In the genomic region with DNA sequence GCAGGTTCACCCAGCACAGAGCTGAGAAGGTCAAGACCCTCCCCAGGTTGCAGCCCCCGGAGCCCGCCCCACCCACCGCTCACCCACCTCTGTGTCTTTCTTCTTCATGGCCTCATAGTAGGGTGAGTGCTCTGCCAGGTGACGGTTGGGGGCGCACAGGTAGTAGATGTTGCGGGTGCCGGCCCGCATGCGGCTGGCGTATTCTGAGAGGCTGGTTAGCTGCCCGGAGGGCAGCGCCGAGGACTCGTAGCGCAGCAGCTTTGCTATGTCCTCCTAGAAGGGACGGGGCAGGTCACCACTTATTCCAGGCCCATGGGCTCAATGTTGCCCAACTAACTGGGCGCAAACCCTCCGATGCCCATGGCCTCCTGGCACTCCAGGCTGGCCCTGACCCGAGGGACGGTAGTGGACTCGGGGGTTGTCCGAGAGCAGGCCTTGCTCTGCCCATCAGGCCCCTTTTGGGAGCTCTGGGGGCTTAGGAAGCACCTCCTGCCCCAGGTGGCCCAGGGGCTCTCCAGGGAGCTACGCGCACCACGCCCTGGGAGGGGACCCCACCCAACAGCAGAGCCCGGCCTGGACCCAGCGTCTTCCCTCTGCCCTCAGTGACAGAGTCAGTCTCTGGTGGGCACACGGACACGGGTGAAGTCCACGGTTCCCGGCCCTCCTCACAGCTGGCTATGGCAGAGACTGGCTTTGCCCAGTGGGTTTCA, we compare ENCODE assay signal across 16 cellular contexts. TPM values are rescaled to one million over a fixed set of nuclear protein-coding genes. Genes with fewer than 3 reads are reported as not detected.
DNase-seq lines count a peak whose midpoint lies in the region; ATAC-seq, FAIRE-seq and TF ChIP-seq lines count a peak whose summit lies in the region.
"Had no signal": no experiment of that assay in that cellular context is flagged by ENCODE, and none has a peak within 500 bp of the region (broad histone marks: within the 10 kb centered on the region; RNA-seq: fewer than 3 reads in every experiment).

No MANE protein-coding gene starts in this region.

- no peaks in the 10 kb centered on the region for H3K9me3 ChIP-seq in K562 (replicated peaks; ENCODE audit: control insufficient read depth, insufficient read depth, low read depth, low read length)
- H3K9me3 ChIP-seq: Caco-2 had no signal

- H3K9ac ChIP-seq in K562 (ENCODE audit: insufficient read depth in 1 of 2, low read depth in 2 of 2, low read length in 2 of 2): peak overlapping the region in 1 of 2 experiments; percentile 23; a peak in 1 of 4 replicates

- CTCF ChIA-PET in activated naive CD4-positive, alpha-beta T cell treated with anti-CD3 and anti-CD28 coated beads, Interleukin-2, amount 10 ng/mL, durations not matched to agents 7 days and 5 days (lab: Charles Lee): interaction anchor here (0.7 to 0.9 kb wide), 2 partner anchors 8 to 11 kb away, joined by 3 to 4 read pairs; no protein-coding TSS in a partner anchor
- CTCF ChIA-PET in K562 (lab: Yijun Ruan, JAX; ENCODE audit: low intra/inter-chr PET ratio): no interaction called here

- POLR2A ChIA-PET in K562 (lab: Yijun Ruan, JAX): interaction anchor here (0.9 kb wide), 1 partner anchor 13 kb away, joined by 3 read pairs; no protein-coding TSS in a partner anchor

- H3K9me1 ChIP-seq in K562 (ENCODE audit: control insufficient read depth, insufficient read depth, low read length): no peaks in the 10 kb centered on the region

- H3K27me3 Mint-ChIP-seq in activated naive CD4-positive, alpha-beta T cell treated with anti-CD3 and anti-CD28 coated beads, Interleukin-2, amount 10 ng/mL, durations not matched to agents 7 days and 5 days: no peaks in the 10 kb centered on the region
- H3K27me3 Mint-ChIP-seq in nephron progenitor cell (ENCODE audit: low read depth, poor library complexity): no peaks in the 10 kb centered on the region

- peaks cover 91% of the 10 kb centered on the region; the same call in 2 of the 3 replicates for H3K36me3 ChIP-seq in K562 (ENCODE audit: control insufficient read depth, insufficient read depth, low read length)

- DNase-seq in activated naive CD4-positive, alpha-beta T cell treated with anti-CD3 and anti-CD28 coated beads, Interleukin-2, amount 10 ng/mL, durations not matched to agents 7 days and 5 days: no peak
- DNase-seq in activated naive CD4-positive, alpha-beta T cell treated with Interleukin-2 at 50 U/mL for 16 hours: no peak
- DNase-seq in GM12865 (ENCODE audit: low read depth) (peak; percentile 0), K562 (ENCODE audit: extremely low read depth in 1 of 4, low spot score in 3 of 4) (no peak), sciatic nerve (ENCODE audit: low spot score) (no peak), NCI-H146 (lab: John Stamatoyannopoulos, UW) (no peak), nephron progenitor cell (no peak)
- DNase-seq: C1 segment of cervical spinal cord, Caco-2, NCI-H187 treated with DMSO at 0.1 percent for 48 hours, NCI-H69, RPMI8226 had no signal

- TF ChIP-seq EP300 in K562 (IDR thresholded peaks at IDR 0.05; ENCODE audit: low read length): no peak

- no peak for TF ChIP-seq RAD21 in K562 (CRISPR knock-in tag; conservative IDR thresholded peaks at IDR 0.05 in 1 of 2, IDR thresholded peaks at IDR 0.05 in 1 of 2)

- no peak overlapping the region for H2AFZ ChIP-seq in K562 (ENCODE audit: low read depth, low read length)

- no peak overlapping the region for H3K4me3 Mint-ChIP-seq in activated naive CD4-positive, alpha-beta T cell treated with anti-CD3 and anti-CD28 coated beads, Interleukin-2, amount 10 ng/mL, durations not matched to agents 7 days and 5 days
- no peak overlapping the region for H3K4me3 Mint-ChIP-seq in nephron progenitor cell

- peaks cover 51% of the 10 kb centered on the region for H3K36me3 Mint-ChIP-seq in activated naive CD4-positive, alpha-beta T cell treated with anti-CD3 and anti-CD28 coated beads, Interleukin-2, amount 10 ng/mL, durations not matched to agents 7 days and 5 days
- peaks cover 60% of the 10 kb centered on the region for H3K36me3 Mint-ChIP-seq in nephron progenitor cell (ENCODE audit: low read depth)

- H4K20me1 ChIP-seq in K562 (replicated peaks; ENCODE audit: control insufficient read depth, insufficient read depth, low read length): no peaks in the 10 kb centered on the region; the same call in 1 of the 2 replicates

- H3K27ac ChIP-seq in K562 (ENCODE audit: extremely low read depth, low read depth, low read length): no peak overlapping the region
- H3K27ac ChIP-seq: A549 had no signal

- H3K4me1 Mint-ChIP-seq in activated naive CD4-positive, alpha-beta T cell treated with anti-CD3 and anti-CD28 coated beads, Interleukin-2, amount 10 ng/mL, durations not matched to agents 7 days and 5 days: peaks cover 38% of the 10 kb centered on the region
- no peaks in the 10 kb centered on the region for H3K4me1 Mint-ChIP-seq in nephron progenitor cell

- no TSS peak for BruUV-seq in K562 (replicated peaks; lab: Mats Ljungman, UMichigan)

- H3K27ac Mint-ChIP-seq in activated naive CD4-positive, alpha-beta T cell treated with anti-CD3 and anti-CD28 coated beads, Interleukin-2, amount 10 ng/mL, durations not matched to agents 7 days and 5 days: peak overlapping the region; percentile 81
- no peak overlapping the region for H3K27ac Mint-ChIP-seq in nephron progenitor cell

- no peak overlapping the region for H3K4me3 ChIP-seq in GM12865 (ENCODE audit: low read depth, low read length)
- H3K4me3 ChIP-seq in K562: no peak overlapping the region
- H3K4me3 ChIP-seq: A549 had no signal

- no peak for TF ChIP-seq POLR2A in K562 (conservative IDR thresholded peaks at IDR 0.05)

- intact Hi-C loops in K562 (cut with micrococcal nuclease): no loop called here
- intact Hi-C loops in sciatic nerve (cut with DNase I): no loop called here

- H3K4me2 ChIP-seq in K562 (ENCODE audit: insufficient read depth, low read length): no peak overlapping the region
- H3K4me2 ChIP-seq: A549 had no signal

- ATAC-seq in K562: no peak
- peak; percentile 20 for ATAC-seq in sciatic nerve
- no peak for ATAC-seq in GM19463 (IDR thresholded peaks at IDR 0.05; ENCODE audit: unreplicated experiment)
- ATAC-seq: A549 had no signal

- H3K79me2 ChIP-seq in K562 (ENCODE audit: control insufficient read depth, insufficient read depth, low read length): no peaks in the 10 kb centered on the region

- in situ Hi-C loops in K562 (cut with MboI): no loop called here

- FAIRE-seq in K562 (lab: Jason Lieb, UNC): no peak
- FAIRE-seq: A549, H54, HTR-8/SVneo had no signal

- H3K27me3 ChIP-seq in K562 (ENCODE audit: control insufficient read depth in 2 of 2, insufficient read depth in 2 of 2, low read length in 2 of 2): no peaks in the 10 kb centered on the region

- peaks cover 0 to 5% of the 10 kb centered on the region in 2 experiments; a peak in 2 of 5 replicates for H3K4me1 ChIP-seq in K562 (replicated peaks in 1 of 2; ENCODE audit: control insufficient read depth in 2 of 2, insufficient read depth in 2 of 2, low read length in 2 of 2)
- H3K4me1 ChIP-seq: A549, Caco-2 had no signal

- WGBS in K562 (ENCODE audit: insufficient coverage, low coverage, missing lambda C conversion rate): 92% methylated on average over 18 of the region's 31 CpGs

- no peak for TF ChIP-seq CTCF in GM12865 (IDR thresholded peaks at IDR 0.05; ENCODE audit: insufficient read depth, low read depth, low read length, missing control alignments)
- TF ChIP-seq CTCF in K562 (IDR thresholded peaks at IDR 0.05 in 2 of 3, conservative IDR thresholded peaks at IDR 0.05 in 1 of 3; ENCODE audit: insufficient read depth in 2 of 3, low read depth in 1 of 3, low read length in 3 of 3): no peak
- no peak for TF ChIP-seq CTCF in nephron progenitor cell (IDR thresholded peaks at IDR 0.05)

- no peaks in the 10 kb centered on the region for H3K9me3 Mint-ChIP-seq in activated naive CD4-positive, alpha-beta T cell treated with anti-CD3 and anti-CD28 coated beads, Interleukin-2, amount 10 ng/mL, durations not matched to agents 7 days and 5 days
- H3K9me3 Mint-ChIP-seq in nephron progenitor cell: no peaks in the 10 kb centered on the region

RNA-seq across cellular contexts. Expression of a gene that starts 9.9 kb away (rescaled TPM):
- 38.8 and 64.6 TPM in 2 replicates for total RNA-seq in K562 (2011; cell fraction: chromatin; rRNA removed; ENCODE audit: low replicate concordance)
- total RNA-seq in K562 (2011; cell fraction: nucleolus; rRNA removed): 36.6 and 45.7 TPM in 2 replicates
- total RNA-seq in K562 (2011; cell fraction: nucleoplasm; rRNA removed): 34.1 and 38.1 TPM in 2 replicates
- total RNA-seq in K562 (2014; rRNA removed): 5.9 and 7.2 TPM in 2 replicates
- 3.3 and 3.8 TPM in 2 replicates for total RNA-seq in K562 (2014; rRNA removed; fragmentation: Illumina TruSeq; extraction: Trizol)
- 5.6 and 5.9 TPM in 2 replicates for total RNA-seq in K562 (2015; rRNA removed; fragmentation: Illumina TruSeq; extraction: Trizol)
- total RNA-seq in K562 (2021): 5.5 and 7.0 TPM in 2 replicates
- 10.1 and 10.3 TPM in 2 replicates for polyA plus RNA-seq in K562 (2011; rRNA removed)
- polyA plus RNA-seq in K562 (2011; cell fraction: cytosol; rRNA removed): 12.0 and 18.4 TPM in 2 replicates
- polyA plus RNA-seq in K562 (2011; cell fraction: nucleus; rRNA removed): 18.7 and 38.3 TPM in 2 replicates
- polyA plus RNA-seq in K562 (2012): 11.9 and 26.5 TPM in 2 replicates
- 6.8 and 7.6 TPM in 2 replicates for polyA plus RNA-seq in K562 (2014; fragmentation: Illumina TruSeq; extraction: Trizol)
- polyA plus RNA-seq in K562 (2014; fragmentation: Nextera tagmentation; extraction: Ambion mirVana): under 1 TPM; 0.53 to 0.84 TPM
- polyA plus RNA-seq in K562 (2014; rRNA removed): 7.2 and 9.4 TPM in 2 replicates
- polyA minus RNA-seq in K562 (2011; rRNA and poly(A)+ RNA removed): 13.1 and 18.6 TPM in 2 replicates
- polyA minus RNA-seq in K562 (2011; cell fraction: cytosol; rRNA and poly(A)+ RNA removed): 7.3 and 9.2 TPM in 2 replicates
- 12.4 and 12.6 TPM in 2 replicates for polyA minus RNA-seq in K562 (2011; cell fraction: nucleus; rRNA and poly(A)+ RNA removed)
- 24.7 TPM for total RNA-seq in sciatic nerve

RNA-seq across cellular contexts. Expression of a gene that starts 52.9 kb away (rescaled TPM):
- 42.3 and 52.6 TPM in 2 replicates for total RNA-seq in K562 (2011; cell fraction: chromatin; rRNA removed; ENCODE audit: low replicate concordance)
- total RNA-seq in K562 (2011; cell fraction: nucleolus; rRNA removed): 26.5 and 28.5 TPM in 2 replicates
- 31.7 and 33.4 TPM in 2 replicates for total RNA-seq in K562 (2011; cell fraction: nucleoplasm; rRNA removed)
- 3.8 and 4.1 TPM in 2 replicates for total RNA-seq in K562 (2014; rRNA removed)
- 3.2 and 3.5 TPM in 2 replicates for total RNA-seq in K562 (2014; rRNA removed; fragmentation: Illumina TruSeq; extraction: Trizol)
- 3.7 and 4.2 TPM in 2 replicates for total RNA-seq in K562 (2015; rRNA removed; fragmentation: Illumina TruSeq; extraction: Trizol)
- 6.7 and 7.9 TPM in 2 replicates for total RNA-seq in K562 (2021)
- 2.7 and 3.0 TPM in 2 replicates for polyA plus RNA-seq in K562 (2011; rRNA removed)
- 1.8 and 2.5 TPM in 2 replicates for polyA plus RNA-seq in K562 (2011; cell fraction: cytosol; rRNA removed)
- polyA plus RNA-seq in K562 (2011; cell fraction: nucleus; rRNA removed): 7.4 and 14.9 TPM in 2 replicates
- 3.5 and 3.9 TPM in 2 replicates for polyA plus RNA-seq in K562 (2012)
- 4.8 and 6.1 TPM in 2 replicates for polyA plus RNA-seq in K562 (2014; fragmentation: Illumina TruSeq; extraction: Trizol)
- under 1 TPM; 0.29 to 0.45 TPM for polyA plus RNA-seq in K562 (2014; fragmentation: Nextera tagmentation; extraction: Ambion mirVana)
- polyA plus RNA-seq in K562 (2014; rRNA removed): 4.0 and 4.3 TPM in 2 replicates
- 6.1 and 6.6 TPM in 2 replicates for polyA minus RNA-seq in K562 (2011; rRNA and poly(A)+ RNA removed)
- 3.5 and 4.3 TPM in 2 replicates for polyA minus RNA-seq in K562 (2011; cell fraction: cytosol; rRNA and poly(A)+ RNA removed)
- polyA minus RNA-seq in K562 (2011; cell fraction: nucleus; rRNA and poly(A)+ RNA removed): 5.8 and 8.0 TPM in 2 replicates
- total RNA-seq in sciatic nerve: 6.5 TPM

RNA-seq across cellular contexts. Expression of a gene that starts 53.0 kb away (rescaled TPM):
- total RNA-seq in K562 (2011; cell fraction: chromatin; rRNA removed; ENCODE audit: low replicate concordance): 286 and 689 TPM in 2 replicates
- total RNA-seq in K562 (2011; cell fraction: nucleolus; rRNA removed): 343 and 356 TPM in 2 replicates
- total RNA-seq in K562 (2011; cell fraction: nucleoplasm; rRNA removed): 330 and 334 TPM in 2 replicates
- total RNA-seq in K562 (2014; rRNA removed): 436 and 520 TPM in 2 replicates
- 124 and 126 TPM in 2 replicates for total RNA-seq in K562 (2014; rRNA removed; fragmentation: Illumina TruSeq; extraction: Trizol)
- total RNA-seq in K562 (2015; rRNA removed; fragmentation: Illumina TruSeq; extraction: Trizol): 174 and 185 TPM in 2 replicates
- 405 and 408 TPM in 2 replicates for total RNA-seq in K562 (2021)
- polyA plus RNA-seq in K562 (2011; rRNA removed): 317 and 437 TPM in 2 replicates
- polyA plus RNA-seq in K562 (2011; cell fraction: cytosol; rRNA removed): 306 and 538 TPM in 2 replicates
- 577 and 840 TPM in 2 replicates for polyA plus RNA-seq in K562 (2011; cell fraction: nucleus; rRNA removed)
- polyA plus RNA-seq in K562 (2012): 242 and 372 TPM in 2 replicates
- 352 and 398 TPM in 2 replicates for polyA plus RNA-seq in K562 (2014; fragmentation: Illumina TruSeq; extraction: Trizol)
- 10 to 100 TPM; 19.1 to 50.8 TPM for polyA plus RNA-seq in K562 (2014; fragmentation: Nextera tagmentation; extraction: Ambion mirVana)
- 292 and 301 TPM in 2 replicates for polyA plus RNA-seq in K562 (2014; rRNA removed)
- polyA minus RNA-seq in K562 (2011; rRNA and poly(A)+ RNA removed): 328 and 373 TPM in 2 replicates
- polyA minus RNA-seq in K562 (2011; cell fraction: cytosol; rRNA and poly(A)+ RNA removed): 209 and 257 TPM in 2 replicates
- 127 and 130 TPM in 2 replicates for polyA minus RNA-seq in K562 (2011; cell fraction: nucleus; rRNA and poly(A)+ RNA removed)
- total RNA-seq in sciatic nerve: 73.6 TPM
